In genomic region chr2:207624170-207625013, GRCh38 we compare ENCODE assay signal across 8 cellular contexts. TPM values are rescaled to one million over a fixed set of nuclear protein-coding genes. Genes with fewer than 3 reads are reported as not detected.
DNase-seq lines count a peak whose midpoint lies in the region; ATAC-seq and TF ChIP-seq lines count a peak whose summit lies in the region.

No MANE protein-coding gene starts in this region.

- TSS peak; percentile 70 for BruUV-seq in OCI-LY7 (replicated peaks; lab: Mats Ljungman, UMichigan)

- peak overlapping the region; percentile 89 to 90 for H3K9ac ChIP-seq in mucosa of rectum (ENCODE audit: low read depth in 1 of 2, low read length in 2 of 2)

- WGBS in esophagus, 2 donors = 0 to 1% methylated on average over 47 of the region's 47 CpGs

- peaks cover 38% of the 10 kb centered on the region for H3K36me3 ChIP-seq in OCI-LY7 (ENCODE audit: insufficient read depth, low read length)
- H3K36me3 ChIP-seq in esophagus (ENCODE audit: control insufficient read depth in 2 of 2, insufficient read depth in 2 of 2, low read length in 1 of 2) = peaks cover 0 to 6% of the 10 kb centered on the region in 2 donors
- H3K36me3 ChIP-seq in mucosa of rectum (ENCODE audit: control insufficient read depth in 2 of 2, insufficient read depth in 2 of 2, low read length in 2 of 2) = peaks cover 3 to 8% of the 10 kb centered on the region in 2 donors

- no peaks in the 10 kb centered on the region for H3K9me2 ChIP-seq in OCI-LY7 (ENCODE audit: insufficient read depth, low read length)

- no peaks in the 10 kb centered on the region for H3K9me3 Mint-ChIP-seq in CD4-positive, alpha-beta T cell
- H3K9me3 Mint-ChIP-seq in activated T-cell treated with anti-CD3 and anti-CD28 coated beads, Interleukin-2, amount 50 U/mL, for 4 hours = no peaks in the 10 kb centered on the region

- peaks cover 40% of the 10 kb centered on the region; the same call in 1 of the 2 replicates for H3K79me2 ChIP-seq in OCI-LY7 (ENCODE audit: insufficient read depth, low read depth, low read length)

- POLR2A ChIA-PET in CD4-positive, alpha-beta T cell (lab: Charles Lee) = interaction anchor here (0.8 to 5.1 kb wide), 23 partner anchors 10 to 1944 kb away, joined by 3 to 194 read pairs (median 6); partner anchors contain the start of genes CCNYL1, CREB1, EEF1B2 and FASTKD2
- POLR2A ChIA-PET in OCI-LY7 (lab: Charles Lee) = interaction anchor here (0.6 to 2.4 kb wide), 16 partner anchors 9 to 642 kb away, joined by 3 to 11 read pairs (median 4); partner anchors contain the start of genes CCNYL1, CREB1 and PIKFYVE

- no peaks in the 10 kb centered on the region for H3K27me3 ChIP-seq in CD4-positive, alpha-beta T cell (ENCODE audit: control insufficient read depth, insufficient read depth, low read length)
- H3K27me3 ChIP-seq in esophagus (ENCODE audit: control insufficient read depth in 1 of 2, insufficient read depth in 2 of 2, low read length in 2 of 2) (no peaks in the 10 kb centered on the region), mucosa of rectum (ENCODE audit: control insufficient read depth in 2 of 2, insufficient read depth in 2 of 2, low read length in 2 of 2) (no peaks in the 10 kb centered on the region)

- peak overlapping the region; percentile 96 for H3K27ac Mint-ChIP-seq in CD4-positive, alpha-beta T cell

- H3K27me3 Mint-ChIP-seq in CD4-positive, alpha-beta T cell = no peaks in the 10 kb centered on the region
- H3K27me3 Mint-ChIP-seq in activated T-cell treated with anti-CD3 and anti-CD28 coated beads, Interleukin-2, amount 50 U/mL, for 4 hours (ENCODE audit: low read depth) = no peaks in the 10 kb centered on the region

- intact Hi-C loops in CD4-positive, alpha-beta T cell (cut with DNase I, micrococcal nuclease) = loop anchor here (1.0 to 10.0 kb wide), 15 partner anchors 42 to 1460 kb away; partner anchors contain the start of genes CCNYL1 (in 2 of the 2), KLF7 (in 2 of the 2), CREB1 (in 1 of the 2) and FASTKD2 (in 1 of the 2)
- intact Hi-C loops in OCI-LY7 (cut with micrococcal nuclease; ENCODE audit: unreplicated experiment) = loop anchor here (1.0 to 5.0 kb wide), 7 partner anchors 87 to 641 kb away; partner anchors contain the start of genes CCNYL1, CREB1, FZD5 and PLEKHM3

- H3K36me3 Mint-ChIP-seq in CD4-positive, alpha-beta T cell (ENCODE audit: low read depth) = peaks cover 45% of the 10 kb centered on the region
- peaks cover 17% of the 10 kb centered on the region for H3K36me3 Mint-ChIP-seq in activated T-cell treated with anti-CD3 and anti-CD28 coated beads, Interleukin-2, amount 50 U/mL, for 4 hours (ENCODE audit: insufficient read depth)

- H3K4me3 Mint-ChIP-seq in CD4-positive, alpha-beta T cell = peak overlapping the region; percentile 98
- H3K4me3 Mint-ChIP-seq in activated T-cell treated with anti-CD3 and anti-CD28 coated beads, Interleukin-2, amount 50 U/mL, for 4 hours = peak overlapping the region; percentile 94

- H3K4me3 ChIP-seq in OCI-LY7 (ENCODE audit: low read depth, low read length, poor library complexity, severe bottlenecking) (peak overlapping the region; percentile 83), esophagus (ENCODE audit: low read depth in 1 of 2, low read length in 2 of 2) (peak overlapping the region; percentile 67 to 84), mucosa of rectum (ENCODE audit: low read length in 2 of 2) (peak overlapping the region; percentile 96 to 99)

- H3K27ac ChIP-seq in CD4-positive, alpha-beta T cell (ENCODE audit: low read depth, low read length) = peak overlapping the region; percentile 97
- H3K27ac ChIP-seq in OCI-LY7 (ENCODE audit: low read depth, low read length, poor library complexity, severe bottlenecking) (peak overlapping the region; percentile 99), esophagus (ENCODE audit: low read depth in 2 of 2, low read length in 1 of 2) (peak overlapping the region; percentile 91 to 94), mucosa of rectum (ENCODE audit: low read depth in 2 of 2, low read length in 2 of 2) (peak overlapping the region; percentile 89 to 92)

- peak; percentile 35 to 70 (median 58) for DNase-seq in CD4-positive, alpha-beta T cell
- DNase-seq in OCI-LY7 (ENCODE audit: low spot score) = peak; percentile 87
- DNase-seq in activated T-cell treated with anti-CD3 and anti-CD28 coated beads, Interleukin-2, amount 50 U/mL, for 4 hours = peak; percentile 56
- peak; percentile 29 to 40 for DNase-seq in stimulated activated CD8-positive, alpha-beta memory T cell treated with anti-CD3 and anti-CD28 coated beads, Interleukin-7, amount 100 ng/mL, for 1 hour (ENCODE audit: low read depth in 2 of 2)

- no peaks in the 10 kb centered on the region for H3K9me3 ChIP-seq in CD4-positive, alpha-beta T cell (ENCODE audit: control insufficient read depth, low read length)
- H3K9me3 ChIP-seq in OCI-LY7 (ENCODE audit: low read length) = no peaks in the 10 kb centered on the region
- H3K9me3 ChIP-seq in esophagus (ENCODE audit: control insufficient read depth in 2 of 2, insufficient read depth in 1 of 2, low read depth in 1 of 2, low read length in 1 of 2) = no peaks in the 10 kb centered on the region
- no peaks in the 10 kb centered on the region for H3K9me3 ChIP-seq in mucosa of rectum (ENCODE audit: control insufficient read depth in 2 of 2, low read length in 2 of 2)

- H2AFZ ChIP-seq in OCI-LY7 (ENCODE audit: low read length) = peak overlapping the region; percentile 92

- peak; percentile 31 for ATAC-seq in CD4-positive, alpha-beta T cell (ENCODE audit: poor library complexity)
- ATAC-seq in GM19328 (IDR thresholded peaks at IDR 0.05; ENCODE audit: unreplicated experiment) (peak; percentile 35), HG03457 (IDR thresholded peaks at IDR 0.05; ENCODE audit: unreplicated experiment) (peak; percentile 30)
- peak; percentile 25 to 39 for ATAC-seq in activated T-cell treated with anti-CD3 and anti-CD28 coated beads, Interleukin-2, amount 50 U/mL, for 4 hours

- peak overlapping the region; percentile 98 for H3K4me2 ChIP-seq in OCI-LY7 (ENCODE audit: low read length)

- H3K4me1 Mint-ChIP-seq in CD4-positive, alpha-beta T cell (ENCODE audit: low read depth) = peaks cover 56% of the 10 kb centered on the region
- H3K4me1 Mint-ChIP-seq in activated T-cell treated with anti-CD3 and anti-CD28 coated beads, Interleukin-2, amount 50 U/mL, for 4 hours (ENCODE audit: low read depth) = peaks cover 51% of the 10 kb centered on the region

- H3K4me1 ChIP-seq in OCI-LY7 (ENCODE audit: insufficient read depth, low read length, poor library complexity, severe bottlenecking) (peaks cover 64% of the 10 kb centered on the region), esophagus (ENCODE audit: control insufficient read depth in 2 of 2, insufficient read depth in 2 of 2, low read length in 1 of 2) (peaks cover 0 to 3% of the 10 kb centered on the region in 2 donors), mucosa of rectum (ENCODE audit: control insufficient read depth in 2 of 2, insufficient read depth in 2 of 2, low read length in 2 of 2) (peaks cover 6 to 7% of the 10 kb centered on the region in 2 donors)

- no peaks in the 10 kb centered on the region for H4K20me1 ChIP-seq in OCI-LY7 (ENCODE audit: insufficient read depth, low read length)

- CTCF ChIA-PET in CD4-positive, alpha-beta T cell (lab: Charles Lee) = interaction anchor here (0.6 to 3.0 kb wide), 19 partner anchors 9 to 1462 kb away, joined by 3 to 29 read pairs (median 4); partner anchors contain the start of genes CCNYL1, CREB1, FASTKD2 and MDH1B
- CTCF ChIA-PET in OCI-LY7 (lab: Charles Lee; ENCODE audit: unreplicated experiment) = interaction anchor here (0.6 to 2.8 kb wide), 5 partner anchors 16 to 402 kb away, joined by 3 to 9 read pairs (median 4); partner anchors contain the start of gene CCNYL1

- TF ChIP-seq CTCF in CD4-positive, alpha-beta T cell (IDR thresholded peaks at IDR 0.05) = no peak
- no peak for TF ChIP-seq CTCF in OCI-LY7 (conservative IDR thresholded peaks at IDR 0.05; ENCODE audit: low read length)

RNA-seq across cellular contexts. Expression of gene METTL21A, which starts 0.8 kb away (rescaled TPM):
- total RNA-seq in CD4-positive, alpha-beta T cell = 10 to 100 TPM; 10.8 to 11.9 TPM
- total RNA-seq in OCI-LY7 (2014; rRNA removed; shearing (Covaris generic)) = 55.2 and 61.1 TPM in 2 replicates
- 58.9 and 71.4 TPM in 2 replicates for total RNA-seq in OCI-LY7 (2022)
- total RNA-seq in activated T-cell treated with anti-CD3 and anti-CD28 coated beads, Interleukin-2, amount 50 U/mL, for 4 hours = 10 to 100 TPM; 29.2 to 44.7 (median 35.8) TPM
- 1 to 10 TPM; 6.6 to 7.7 TPM for polyA plus RNA-seq in esophagus

Comparison
In these comparisons a context has a peak if more than half of its experiments do, and no peak if none do; other contexts are left out.
1. Peak in every context shown above with its lines: DNase-seq, ATAC-seq, H3K4me3 ChIP-seq and H3K27ac ChIP-seq.
2. DNase-seq: peak in every context shown above with its lines; median percentile 87 in OCI-LY7; 58 in CD4-positive, alpha-beta T cell; 56 in activated T-cell treated with anti-CD3 and anti-CD28 coated beads, Interleukin-2, amount 50 U/mL, for 4 hours; 34 in stimulated activated CD8-positive, alpha-beta memory T cell treated with anti-CD3 and anti-CD28 coated beads, Interleukin-7, amount 100 ng/mL, for 1 hour.